8 cellular contexts compared by ENCODE assay signal in the genomic region with DNA sequence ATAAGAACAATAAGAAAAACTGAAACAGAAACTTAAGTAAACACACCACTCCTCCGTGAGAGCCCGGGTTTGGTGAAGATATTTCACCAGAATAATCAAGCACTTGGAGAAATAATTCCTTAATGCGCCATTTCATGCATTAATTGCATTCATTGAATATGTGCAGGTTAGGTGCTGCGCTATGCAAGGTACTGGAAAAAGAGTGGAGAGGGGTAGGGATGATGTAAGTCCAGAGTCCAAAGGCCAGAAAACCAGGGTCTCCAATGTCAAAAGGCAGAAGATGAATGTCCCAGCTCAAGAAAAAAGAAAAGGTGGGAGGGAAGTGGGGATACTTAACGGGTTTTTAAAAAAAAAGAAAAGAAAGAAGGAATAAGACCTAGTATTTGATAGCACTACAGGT. TPM values are rescaled to one million over a fixed set of nuclear protein-coding genes. Genes with fewer than 3 reads are reported as not detected.
A peak's percentile ranks its signal among the peaks of the same experiment; 100 is the strongest.
DNase-seq lines count a peak whose midpoint lies in the region; ATAC-seq and TF ChIP-seq lines count a peak whose summit lies in the region.

No MANE protein-coding gene starts in this region.

- TF ChIP-seq POLR2A in breast epithelium (IDR thresholded peaks at IDR 0.05), result no peak
- TF ChIP-seq POLR2A in uterus (IDR thresholded peaks at IDR 0.05), result no peak

- H3K9me3 Mint-ChIP-seq in MCF 10A (ENCODE audit: unreplicated experiment), result no peaks in the 10 kb centered on the region

- CTCF ChIA-PET in MCF 10A (lab: Yijun Ruan, JAX), result no interaction called here

- peaks cover 3 to 20% of the 10 kb centered on the region in 2 donors for H3K27me3 ChIP-seq in breast epithelium
- H3K27me3 ChIP-seq in mononuclear cell (ENCODE audit: insufficient read depth, low read length), result peaks cover 37% of the 10 kb centered on the region
- peaks cover 0 to 5% of the 10 kb centered on the region in 2 donors for H3K27me3 ChIP-seq in uterus

- no peak for TF ChIP-seq CTCF in breast epithelium (IDR thresholded peaks at IDR 0.05)
- no peak for TF ChIP-seq CTCF in MCF 10A (IDR thresholded peaks at IDR 0.05; ENCODE audit: unreplicated experiment)
- TF ChIP-seq CTCF in uterus (IDR thresholded peaks at IDR 0.05), result no peak

- H3K27ac ChIP-seq in breast epithelium (peak overlapping the region in 1 of 2 donors; percentile 55), uterus (peak overlapping the region; percentile 76 to 84)

- peaks cover 51 to 62% of the 10 kb centered on the region in 2 donors for H3K9me3 ChIP-seq in breast epithelium
- H3K9me3 ChIP-seq in mononuclear cell (ENCODE audit: low read depth, low read length), result peaks cover 54% of the 10 kb centered on the region
- peaks cover 0 to 26% of the 10 kb centered on the region in 2 donors for H3K9me3 ChIP-seq in uterus

- H3K4me3 ChIP-seq in breast epithelium (peak overlapping the region; percentile 69 to 89 (median 80)), mononuclear cell (ENCODE audit: low read length) (peak overlapping the region; percentile 60), uterus (peak overlapping the region; percentile 60 to 72)

- intact Hi-C loops in breast epithelium (cut with DNase I; ENCODE audit: low total_unique reads), result no loop called here
- intact Hi-C loops in MCF 10A (cut with micrococcal nuclease), result no loop called here
- intact Hi-C loops in uterus (cut with DNase I; ENCODE audit: low total_unique reads), result no loop called here

- H3K4me1 ChIP-seq in breast epithelium (no peaks in the 10 kb centered on the region), mononuclear cell (ENCODE audit: insufficient read depth, low read length) (peaks cover 5% of the 10 kb centered on the region), uterus (no peaks in the 10 kb centered on the region)

- H3K36me3 ChIP-seq in breast epithelium (no peaks in the 10 kb centered on the region), uterus (no peaks in the 10 kb centered on the region)

- no TSS peak for BruUV-seq in MCF 10A (replicated peaks; lab: Mats Ljungman, UMichigan)

- DNase-seq in breast epithelium (ENCODE audit: low spot score in 2 of 2) (no peak), MCF 10A (ENCODE audit: unreplicated experiment) (no peak), cerebellum (ENCODE audit: low spot score) (peak; percentile 6), uterus (no peak), iPS-NIHi11 (ENCODE audit: low spot score) (no peak), NCI-H1930 (lab: John Stamatoyannopoulos, UW) (no peak)

- H3K36me3 Mint-ChIP-seq in MCF 10A (ENCODE audit: insufficient read depth, unreplicated experiment), result no peaks in the 10 kb centered on the region

- no peak overlapping the region for H3K4me3 Mint-ChIP-seq in MCF 10A (ENCODE audit: unreplicated experiment)

- no peaks in the 10 kb centered on the region for H3K4me1 Mint-ChIP-seq in MCF 10A (ENCODE audit: insufficient read depth, unreplicated experiment)

- H3K27ac Mint-ChIP-seq in MCF 10A (ENCODE audit: low read depth, unreplicated experiment), result no peak overlapping the region

- POLR2A ChIA-PET in MCF 10A (lab: Yijun Ruan, JAX), result interaction anchor here (0.6 to 1.0 kb wide), 4 partner anchors 10 to 97 kb away, joined by 3 to 7 read pairs (median 5); no protein-coding TSS in a partner anchor

- ATAC-seq in GM21360 (IDR thresholded peaks at IDR 0.05; ENCODE audit: unreplicated experiment), result no peak

- H3K27me3 Mint-ChIP-seq in MCF 10A (ENCODE audit: insufficient read depth, unreplicated experiment), result no peaks in the 10 kb centered on the region

RNA-seq across cellular contexts. Expression of gene ZFP37, which starts 0.7 kb away (rescaled TPM):
- total RNA-seq in breast epithelium (1 to 10 TPM; 2.9 to 6.4 (median 5.2) TPM), MCF 10A (2022) (3.5 and 4.0 TPM in 2 replicates), cerebellum (17.3 TPM), mononuclear cell (0.42 TPM), uterus (10 to 100 TPM in 1 of 4 donors, 1 to 10 TPM in 3; 3.8 to 17.2 (median 7.2) TPM)

RNA-seq across cellular contexts. Expression of gene ZNF883, which starts 45.2 kb away (rescaled TPM):
- total RNA-seq in breast epithelium (1 to 10 TPM; 1.4 to 4.6 (median 2.6) TPM), MCF 10A (2022) (0.51 and 0.59 TPM in 2 replicates), cerebellum (25.4 TPM), mononuclear cell (0.84 TPM), uterus (10 to 100 TPM in 1 of 4 donors, 1 to 10 TPM in 3; 1.3 to 13.3 (median 6.5) TPM)
